Comparison of ENCODE assay signal across 1 cellular context in genomic region chr7:79064187-79064823, GRCh38.
TF ChIP-seq lines count a peak whose summit lies in the region.

No MANE protein-coding gene starts in this region.

TF ChIP-seq in HepG2, 621 proteins besides CTCF, POLR2A, EP300 and RAD21 (continued from another document):
- TF ChIP-seq HOMEZ (CRISPR knock-in tag; IDR thresholded peaks at IDR 0.05; ENCODE audit: low read depth): 0 out of 2 replicates have a peak, but pooled peaks have one; percentile 44
- no peak for TF ChIP-seq JUNB (CRISPR knock-in tag; IDR thresholded peaks at IDR 0.05; ENCODE audit: borderline replicate concordance)
- TF ChIP-seq CEBPB (IDR thresholded peaks at IDR 0.05; ENCODE audit: borderline replicate concordance, low read depth, low read length): peak; percentile 3; the same call in 1 of the 2 replicates
- TF ChIP-seq HNF4G (IDR thresholded peaks at IDR 0.05; ENCODE audit: borderline replicate concordance, low read depth, low read length): peak; percentile 31; the same call in 1 of the 2 replicates
- TF ChIP-seq HNF4G (CRISPR knock-in tag; IDR thresholded peaks at IDR 0.05; ENCODE audit: borderline replicate concordance, low read depth): no peak
- peak; percentile 66 for TF ChIP-seq HNF4A (CRISPR knock-in tag; IDR thresholded peaks at IDR 0.05)
- peak; percentile 62; the same call in 1 of the 2 replicates for TF ChIP-seq TEF (CRISPR knock-in tag; IDR thresholded peaks at IDR 0.05)
